In the genomic region with DNA sequence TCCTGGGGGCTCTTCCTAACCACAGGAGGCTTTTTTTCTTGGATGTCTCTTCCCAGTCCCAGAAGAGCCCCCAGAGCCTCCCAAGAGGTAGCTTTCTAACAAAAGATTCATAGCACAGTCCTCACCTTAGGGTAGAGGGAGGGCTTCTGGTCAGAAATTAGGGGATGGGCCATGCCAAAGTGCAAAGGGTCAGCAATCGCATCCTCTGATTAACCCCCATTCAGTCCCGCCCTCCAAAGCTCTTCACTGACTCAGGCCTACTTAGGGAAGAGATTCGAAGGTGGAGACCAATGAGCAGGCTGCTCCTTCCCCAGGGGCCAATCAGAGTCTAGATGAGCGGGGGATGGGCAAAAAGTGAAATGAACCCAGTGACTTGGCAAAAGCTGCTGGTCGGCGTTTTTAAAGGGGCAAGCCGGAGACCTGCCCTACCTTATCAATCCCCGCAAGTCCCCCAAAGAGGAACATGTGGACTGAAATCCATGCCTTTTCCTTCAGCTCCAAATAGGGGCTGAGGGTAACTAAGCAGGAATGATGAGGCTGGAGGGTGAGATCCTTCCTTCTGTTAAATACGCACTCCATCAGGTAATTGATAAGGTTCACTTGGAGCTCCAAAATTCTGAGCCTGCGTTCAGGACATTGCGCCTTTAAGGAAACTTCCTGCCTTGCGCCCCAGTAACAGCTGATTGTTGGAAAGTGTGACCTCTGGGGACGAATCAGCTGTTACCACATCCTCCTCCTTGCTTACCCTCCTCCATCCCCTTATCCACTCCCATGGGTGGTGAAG, we compare ENCODE assay signal across 8 cellular contexts. TPM values are rescaled to one million over a fixed set of nuclear protein-coding genes. Genes with fewer than 3 reads are reported as not detected.
DNase-seq lines count a peak whose midpoint lies in the region; ATAC-seq and TF ChIP-seq lines count a peak whose summit lies in the region.

No MANE protein-coding gene starts in this region.

- H3K4me2 ChIP-seq in parathyroid adenoma (ENCODE audit: low read length) = peak overlapping the region; percentile 99

- TF ChIP-seq CTCF in GM10266 (IDR thresholded peaks at IDR 0.05; ENCODE audit: control insufficient read depth, insufficient read depth, low read depth, missing control alignments) (no peak), parathyroid adenoma (IDR thresholded peaks at IDR 0.05) (no peak), tibial nerve (IDR thresholded peaks at IDR 0.05) (no peak)

- H3K27ac ChIP-seq in adipose tissue (ENCODE audit: low read depth, low read length) (peak overlapping the region; percentile 96), parathyroid adenoma (peak overlapping the region; percentile 99), tibial nerve (peak overlapping the region; percentile 95 to 99 (median 98))

- peaks cover 28% of the 10 kb centered on the region for H3K4me1 ChIP-seq in parathyroid adenoma
- peaks cover 0 to 62% (median 36%) of the 10 kb centered on the region in 4 donors for H3K4me1 ChIP-seq in tibial nerve

- ATAC-seq in HG02642 (IDR thresholded peaks at IDR 0.05; ENCODE audit: poor library complexity, unreplicated experiment) = peak; percentile 43

- no peaks in the 10 kb centered on the region for H3K36me3 ChIP-seq in parathyroid adenoma (ENCODE audit: control insufficient read depth, insufficient read depth, low read length)
- peaks cover 0 to 13% (median 0%) of the 10 kb centered on the region in 3 donors for H3K36me3 ChIP-seq in tibial nerve

- H3K27me3 ChIP-seq in parathyroid adenoma (ENCODE audit: control insufficient read depth, insufficient read depth, low read length) = no peaks in the 10 kb centered on the region
- no peaks in the 10 kb centered on the region for H3K27me3 ChIP-seq in tibial nerve

- H3K4me3 ChIP-seq in parathyroid adenoma (ENCODE audit: low read depth, low read length) (peak overlapping the region; percentile 98), tibial nerve (peak overlapping the region; percentile 41 to 80 (median 62))

- 0 to 1% (median 0%) methylated on average over 13 of the region's 13 CpGs for WGBS in adipose tissue, 3 donors
- WGBS in tibial nerve, 2 donors = 0 to 1% methylated on average over 13 of the region's 13 CpGs

- peaks cover 8% of the 10 kb centered on the region for H3K79me2 ChIP-seq in parathyroid adenoma

- intact Hi-C loops in cardiac septum (cut with DNase I) = loop anchor here (1.0 to 10.0 kb wide), 5 partner anchors 33 to 308 kb away; a partner anchor contains a TSS

- TF ChIP-seq EP300 in tibial nerve (IDR thresholded peaks at IDR 0.05) = peak in 1 of 2 donors; percentile 84

- H3K9ac ChIP-seq in parathyroid adenoma = peak overlapping the region; percentile 61

- peak overlapping the region; percentile 74 for H2AFZ ChIP-seq in parathyroid adenoma

- H3K9me3 ChIP-seq in parathyroid adenoma (ENCODE audit: control insufficient read depth, low read length) (no peaks in the 10 kb centered on the region), tibial nerve (no peaks in the 10 kb centered on the region)

- TF ChIP-seq POLR2A in tibial nerve (IDR thresholded peaks at IDR 0.05) = peak in 1 of 2 donors; percentile 3

- DNase-seq in GM10266 (ENCODE audit: extremely low spot score) (peak; percentile 95), NCI-H1417 (lab: John Stamatoyannopoulos, UW) (peak; percentile 90 to 98 (median 93)), SW 1271 (lab: John Stamatoyannopoulos, UW) (peak; percentile 99), cardiac septum (ENCODE audit: low spot score) (peak; percentile 94), tibial nerve (ENCODE audit: low spot score in 2 of 2) (peak; percentile 82 to 93)

RNA-seq across cellular contexts. Expression of a gene that starts 6.9 kb away (rescaled TPM):
- 10 to 100 TPM in 2 of 3 donors, 1 to 10 TPM in 1; 1.4 to 16.6 (median 15.0) TPM for polyA plus RNA-seq in adipose tissue
- total RNA-seq in cardiac septum = 2.6 TPM
- 10 to 100 TPM in 3 of 4 donors, 1 to 10 TPM in 1; 7.5 to 11.8 (median 11.1) TPM for total RNA-seq in tibial nerve

RNA-seq across cellular contexts. Expression of a gene that starts 7.4 kb away (rescaled TPM):
- polyA plus RNA-seq in adipose tissue = 10 to 100 TPM; 11.8 to 24.5 (median 24.0) TPM
- 7.2 TPM for total RNA-seq in cardiac septum
- total RNA-seq in tibial nerve = 100 to 1,000 TPM in 2 of 4 donors, 10 to 100 TPM in 2; 54.4 to 111 (median 92.0) TPM

RNA-seq across cellular contexts. Expression of a gene that starts 25.6 kb away (rescaled TPM):
- 10 to 100 TPM in 2 of 3 donors, 1 to 10 TPM in 1; 8.9 to 15.7 (median 11.9) TPM for polyA plus RNA-seq in adipose tissue
- 1.2 TPM for total RNA-seq in cardiac septum
- 10 to 100 TPM in 2 of 4 donors, 1 to 10 TPM in 2; 6.1 to 21.3 (median 11.4) TPM for total RNA-seq in tibial nerve

RNA-seq across cellular contexts. Expression of a gene that starts 32.4 kb away (rescaled TPM):
- 10 to 100 TPM; 52.0 to 86.7 (median 67.5) TPM for polyA plus RNA-seq in adipose tissue
- total RNA-seq in cardiac septum (162 TPM), tibial nerve (100 to 1,000 TPM; 176 to 235 (median 194) TPM)

RNA-seq across cellular contexts. Expression of a gene that starts 44.8 kb away (rescaled TPM):
- polyA plus RNA-seq in adipose tissue = 1,000 to 10,000 TPM in 2 of 3 donors, 100 to 1,000 TPM in 1; 140 to 1,175 (median 1,133) TPM
- total RNA-seq in cardiac septum (163 TPM), tibial nerve (1,000 to 10,000 TPM in 1 of 4 donors, 100 to 1,000 TPM in 3; 720 to 2,221 (median 908) TPM)

Comparison
In these comparisons a context has a peak if more than half of its experiments do, and no peak if none do; other contexts are left out.
1. Peak in every context shown above with its lines: DNase-seq, ATAC-seq, H3K4me3 ChIP-seq and H3K27ac ChIP-seq.